19 cellular contexts compared by ENCODE assay signal in the genomic region with DNA sequence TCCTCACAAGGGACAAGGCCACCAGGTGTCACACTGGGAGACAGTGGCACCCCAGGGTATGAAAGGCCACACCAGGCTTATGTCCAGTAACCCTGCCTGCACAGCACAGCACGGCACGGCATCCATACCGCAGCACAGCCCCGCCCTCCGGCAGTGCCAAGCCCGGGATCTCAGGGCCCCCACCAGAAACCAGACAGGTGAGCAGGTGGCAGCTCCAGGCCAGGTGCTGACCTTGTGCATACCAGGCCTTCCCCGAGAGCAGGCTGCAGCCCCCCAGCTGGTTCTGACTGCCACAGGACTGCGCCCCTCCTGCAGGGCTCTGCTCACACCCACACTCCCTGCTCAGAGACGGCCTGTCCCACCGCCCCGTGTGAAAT. TPM values are rescaled to one million over a fixed set of nuclear protein-coding genes. Genes with fewer than 3 reads are reported as not detected.
A peak's percentile ranks its signal among the peaks of the same experiment; 100 is the strongest.
DNase-seq lines count a peak whose midpoint lies in the region; ATAC-seq, FAIRE-seq and TF ChIP-seq lines count a peak whose summit lies in the region.
"Had no signal": no experiment of that assay in that cellular context is flagged by ENCODE, and none has a peak within 500 bp of the region (broad histone marks: within the 10 kb centered on the region; RNA-seq: fewer than 3 reads in every experiment).

No MANE protein-coding gene starts in this region.

- no peaks in the 10 kb centered on the region for H3K9me3 ChIP-seq in lower lobe of right lung
- no peaks in the 10 kb centered on the region for H3K9me3 ChIP-seq in aorta (ENCODE audit: control insufficient read depth, low read length)
- H3K9me3 ChIP-seq: A549 had no signal

- no peaks in the 10 kb centered on the region for H3K27me3 ChIP-seq in lower lobe of right lung (ENCODE audit: low read depth)
- no peaks in the 10 kb centered on the region for H3K27me3 ChIP-seq in aorta (ENCODE audit: control insufficient read depth in 1 of 2, insufficient read depth in 2 of 2, low read length in 1 of 2)

- H3K27ac ChIP-seq in lower lobe of right lung (no peak overlapping the region), aorta (ENCODE audit: low read depth in 1 of 2, low read length in 2 of 2) (no peak overlapping the region)
- H3K27ac ChIP-seq: A549, HL-60 had no signal

- H3K4me1 ChIP-seq in lower lobe of right lung (no peaks in the 10 kb centered on the region), aorta (ENCODE audit: control insufficient read depth in 1 of 2, insufficient read depth in 2 of 2, low read length in 2 of 2) (no peaks in the 10 kb centered on the region)
- H3K4me1 ChIP-seq: A549 had no signal

- no peaks in the 10 kb centered on the region for H3K36me3 ChIP-seq in lower lobe of right lung
- H3K36me3 ChIP-seq in aorta (ENCODE audit: control insufficient read depth in 1 of 2, insufficient read depth in 2 of 2, low read length in 1 of 2): no peaks in the 10 kb centered on the region

- no peak for FAIRE-seq in GM12892 (lab: Jason Lieb, UNC)
- FAIRE-seq: A549, GM12878, K562 had no signal

- H3K4me3 ChIP-seq in lower lobe of right lung (no peak overlapping the region), aorta (ENCODE audit: low read length in 2 of 2) (no peak overlapping the region)
- H3K4me3 ChIP-seq: A549, GM12878, K562 had no signal

- intact Hi-C loops in left ventricle myocardium superior (cut with micrococcal nuclease) (no loop called here), cardiac septum (cut with DNase I) (loop anchor here (2.0 kb wide), 1 partner anchor 22 kb away; no protein-coding TSS in a partner anchor), lower lobe of right lung (cut with DNase I) (no loop called here), sciatic nerve (cut with DNase I) (no loop called here), aorta (cut with DNase I) (no loop called here)

- WGBS in aorta, 2 donors: 93 to 97% methylated on average over 11 of the region's 11 CpGs

- ATAC-seq in left ventricle myocardium superior (no peak), lower lobe of right lung (no peak), sciatic nerve (no peak), aorta (ENCODE audit: low FRiP score) (no peak), GM21737 (IDR thresholded peaks at IDR 0.05; ENCODE audit: unreplicated experiment) (no peak)
- ATAC-seq: A549, GM12878, K562, PC-3 had no signal

- DNase-seq in left ventricle myocardium superior: peak; percentile 23
- DNase-seq in cardiac septum (ENCODE audit: low spot score): no peak
- DNase-seq in lower lobe of right lung: peak; percentile 27
- peak; percentile 49 for DNase-seq in sciatic nerve (ENCODE audit: low spot score)
- DNase-seq in aorta: peak; percentile 40 to 67
- no peak for DNase-seq in GM12892 (ENCODE audit: insufficient read length)
- DNase-seq in mucosa of gallbladder (ENCODE audit: low spot score): no peak
- DNase-seq: Calu3; CD4-positive, alpha-beta T cell; GOT3; NCI-H146; NCI-H226; NCI-H526 treated with DMSO at 0.1 percent for 48 hours; PC-3 had no signal

- TF ChIP-seq CTCF in lower lobe of right lung (IDR thresholded peaks at IDR 0.05): no peak

- TF ChIP-seq POLR2A in GM12892 (IDR thresholded peaks at IDR 0.05; ENCODE audit: low read depth, low read length): no peak

RNA-seq across cellular contexts. Expression of gene ADAMTS2, which starts 56.5 kb away (rescaled TPM):
- total RNA-seq in left ventricle myocardium superior (4.3 TPM), cardiac septum (5.9 TPM), lower lobe of right lung (13.0 TPM), sciatic nerve (25.3 TPM), aorta (10 to 100 TPM; 24.5 to 49.8 TPM), mucosa of gallbladder (18.9 TPM)
- 10 to 100 TPM in 1 of 2 donors, 1 to 10 TPM in 1; 4.8 to 39.5 TPM for polyA plus RNA-seq in aorta
- polyA plus RNA-seq in GM12892 (2012; ENCODE audit: missing spikeins): not detected
- total RNA-seq: Calu3; CD4-positive, alpha-beta T cell; K562; PC-3 had no signal
- polyA plus RNA-seq: A549, K562 had no signal

Comparison
In these comparisons a context has a peak if more than half of its experiments do, and no peak if none do; other contexts are left out.
1. DNase-seq: peak in left ventricle myocardium superior (single experiment), lower lobe of right lung (single experiment), sciatic nerve (single experiment) and aorta (2 of 2); none in cardiac septum (single experiment), GM12892 (single experiment) and mucosa of gallbladder (single experiment).